Comparison of ENCODE assay signal across 1 cellular context in genomic region chr3:177466076-177466475, GRCh38.
TF ChIP-seq lines count a peak whose summit lies in the region.

No MANE protein-coding gene starts in this region.

TF ChIP-seq in HCT116, 20 proteins besides CTCF, POLR2A, EP300 and RAD21 (continued from another document):
- no peak for TF ChIP-seq SIN3A (IDR thresholded peaks at IDR 0.05; ENCODE audit: low read depth)
- TF ChIP-seq EGR1 (IDR thresholded peaks at IDR 0.05; ENCODE audit: low read depth) = no peak
- no peak for TF ChIP-seq YY1 (IDR thresholded peaks at IDR 0.05; ENCODE audit: extremely low read depth, insufficient replicate concordance, low read depth, low read length)
- TF ChIP-seq CEBPB (IDR thresholded peaks at IDR 0.05; ENCODE audit: low read depth) = no peak
- TF ChIP-seq POLR2AphosphoS5 (IDR thresholded peaks at IDR 0.05; ENCODE audit: low read depth, low read length) = no peak
- no peak for TF ChIP-seq EZH2phosphoT487 (IDR thresholded peaks at IDR 0.05; ENCODE audit: borderline replicate concordance)
